In the genomic region with DNA sequence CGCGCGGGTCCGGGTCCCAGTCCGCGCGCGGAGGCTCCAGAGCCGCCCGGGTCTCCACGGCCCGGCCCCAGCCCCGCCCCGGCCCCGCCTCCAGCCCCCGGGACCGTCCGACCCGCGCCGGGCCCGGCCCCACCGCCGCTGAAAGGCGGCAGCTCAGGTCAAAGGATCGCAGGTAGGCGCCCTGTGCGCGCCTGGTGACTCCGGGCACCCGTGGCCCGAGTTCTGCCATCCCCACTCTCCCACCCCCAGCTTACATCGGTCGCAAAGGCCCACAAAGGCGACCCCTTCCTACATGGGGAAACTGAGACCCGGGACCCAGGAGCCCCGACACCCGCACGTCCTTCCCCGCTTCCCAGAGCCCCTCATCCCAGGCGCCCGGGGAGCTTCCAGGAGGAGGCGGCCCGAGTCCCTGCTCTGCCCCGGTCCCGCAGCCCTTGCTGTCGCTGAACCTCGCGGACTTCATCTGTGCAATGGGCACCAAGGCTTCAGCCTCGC, we compare ENCODE assay signal across 8 cellular contexts. TPM values are rescaled to one million over a fixed set of nuclear protein-coding genes. Genes with fewer than 3 reads are reported as not detected.
DNase-seq lines count a peak whose midpoint lies in the region; ATAC-seq and TF ChIP-seq lines count a peak whose summit lies in the region.

TSS of gene TMEM200B (minus strand) at position 33 of the 495 bp plus-strand sequence. CDS start 2,075 bp downstream, outside the sequence.

- H3K4me1 Mint-ChIP-seq in activated T-cell treated with anti-CD3 and anti-CD28 coated beads, Interleukin-2, amount 50 U/mL, for 24 hours (ENCODE audit: low read depth) = peaks cover 10% of the 10 kb centered on the region

- H3K36me3 ChIP-seq in thoracic aorta = no peaks in the 10 kb centered on the region

- peak within 1 kb of the TSS; percentile 97 for H3K4me3 ChIP-seq in thoracic aorta

- ATAC-seq in thoracic aorta (ENCODE audit: insufficient number of reproducible peaks, low FRiP score, low read depth) = peak; percentile 42
- ATAC-seq in HG03159 (IDR thresholded peaks at IDR 0.05; ENCODE audit: unreplicated experiment) = no peak

- peak within 1 kb of the TSS; percentile 76 for H3K4me3 Mint-ChIP-seq in activated T-cell treated with anti-CD3 and anti-CD28 coated beads, Interleukin-2, amount 50 U/mL, for 24 hours

- DNase-seq in activated T-cell treated with anti-CD3 and anti-CD28 coated beads, Interleukin-2, amount 50 U/mL, for 24 hours = no peak
- no peak for DNase-seq in activated T-cell treated with anti-CD3 and anti-CD28 coated beads, Interleukin-2, amount 50 U/mL, for 48 hours
- DNase-seq in astrocyte of the hippocampus (ENCODE audit: low read depth, low spot score) (peak; percentile 63), left kidney (ENCODE audit: low read depth, low spot score) (peak; percentile 39), thoracic aorta (ENCODE audit: low spot score) (no peak), NCI-H345 (lab: John Stamatoyannopoulos, UW) (no peak), hippocampal formation (lab: John Stamatoyannopoulos, UW) (no peak)

- H3K9me3 Mint-ChIP-seq in activated T-cell treated with anti-CD3 and anti-CD28 coated beads, Interleukin-2, amount 50 U/mL, for 24 hours = no peaks in the 10 kb centered on the region

- TF ChIP-seq CTCF in thoracic aorta (IDR thresholded peaks at IDR 0.05) = no peak

- H3K27me3 ChIP-seq in thoracic aorta (replicated peaks; ENCODE audit: insufficient read depth) = no peaks in the 10 kb centered on the region

- peaks cover 11% of the 10 kb centered on the region for H3K36me3 Mint-ChIP-seq in activated T-cell treated with anti-CD3 and anti-CD28 coated beads, Interleukin-2, amount 50 U/mL, for 24 hours (ENCODE audit: low read depth)

- H3K9me3 ChIP-seq in thoracic aorta = no peaks in the 10 kb centered on the region

- peak within 1 kb of the TSS; percentile 100 for H3K27ac ChIP-seq in thoracic aorta

- peak within 1 kb of the TSS; percentile 40 for H3K27ac Mint-ChIP-seq in activated T-cell treated with anti-CD3 and anti-CD28 coated beads, Interleukin-2, amount 50 U/mL, for 24 hours

- peaks cover 23% of the 10 kb centered on the region for H3K27me3 Mint-ChIP-seq in activated T-cell treated with anti-CD3 and anti-CD28 coated beads, Interleukin-2, amount 50 U/mL, for 24 hours

- peaks cover 13 to 48% of the 10 kb centered on the region in 2 donors for H3K4me1 ChIP-seq in thoracic aorta (ENCODE audit: control insufficient read depth in 1 of 2, low read depth in 2 of 2)

RNA-seq across cellular contexts. Expression of gene TMEM200B, which starts in this region (rescaled TPM):
- 10 to 100 TPM; 20.8 to 31.4 TPM for total RNA-seq in thoracic aorta

Comparison
In these comparisons a context has a peak if more than half of its experiments do, and no peak if none do; other contexts are left out.
1. DNase-seq: peak in astrocyte of the hippocampus (single experiment) and left kidney (single experiment); none in activated T-cell treated with anti-CD3 and anti-CD28 coated beads, Interleukin-2, amount 50 U/mL, for 24 hours (single experiment), activated T-cell treated with anti-CD3 and anti-CD28 coated beads, Interleukin-2, amount 50 U/mL, for 48 hours (0 of 2), thoracic aorta (single experiment), NCI-H345 (single experiment) and hippocampal formation (0 of 2).